25 cellular contexts compared by ENCODE assay signal in genomic region chr13:100989424-100989823, GRCh38.
"Had no signal": no experiment of that assay in that cellular context is flagged by ENCODE, and none has a peak within 500 bp of the region (broad histone marks: within the 10 kb centered on the region; RNA-seq: fewer than 3 reads in every experiment).

No MANE protein-coding gene starts in this region.

- H3K36me3 Mint-ChIP-seq: neural progenitor cell; stimulated activated effector memory CD8-positive, alpha-beta T cell treated with anti-CD3 and anti-CD28 coated beads, Interleukin-12 subunit alpha, Interleukin-12 subunit beta, amount 100 ng/mL, for 72 hours had no signal

- DNase-seq: islet precursor cell; left ventricle myocardium superior; lower lobe of right lung; mammary epithelial cell; mesenchymal stem cell; naive thymus-derived CD8-positive, alpha-beta T cell; nephron progenitor cell; occipital lobe; psoas muscle; right cardiac atrium; sigmoid colon; small intestine; spleen; stimulated activated CD4-positive, alpha-beta T cell treated with anti-CD3 and anti-CD28 coated beads, Interleukin-4, amount 100 ng/mL, for 24 hours; stimulated activated naive CD4-positive, alpha-beta T cell; tibial artery; trophoblast cell; uterus had no signal

- H3K9me3 ChIP-seq: lower lobe of right lung, neutrophil, psoas muscle, suprapubic skin, uterus had no signal

- H3K27ac Mint-ChIP-seq: naive thymus-derived CD8-positive, alpha-beta T cell; nephron progenitor cell; neural progenitor cell; stimulated activated effector memory CD8-positive, alpha-beta T cell treated with anti-CD3 and anti-CD28 coated beads, Interleukin-12 subunit alpha, Interleukin-12 subunit beta, amount 100 ng/mL, for 72 hours; stimulated activated naive CD8-positive, alpha-beta T cell treated with anti-CD3 and anti-CD28 coated beads, Interleukin-15, Interleukin-2, amounts not matched to agents 100 ng/mL and 50 ng/mL, for 24 hours had no signal

- H3K4me1 Mint-ChIP-seq: nephron progenitor cell had no signal

- H3K36me3 ChIP-seq: lower lobe of right lung, neural progenitor cell, neutrophil, sigmoid colon, spleen, suprapubic skin, thoracic aorta, tibial artery, uterus had no signal

- FAIRE-seq: small intestine had no signal

- H3K4me3 Mint-ChIP-seq: naive thymus-derived CD8-positive, alpha-beta T cell; nephron progenitor cell; neural progenitor cell; stimulated activated effector memory CD8-positive, alpha-beta T cell treated with anti-CD3 and anti-CD28 coated beads, Interleukin-12 subunit alpha, Interleukin-12 subunit beta, amount 100 ng/mL, for 72 hours; stimulated activated naive CD8-positive, alpha-beta T cell treated with anti-CD3 and anti-CD28 coated beads, Interleukin-15, Interleukin-2, amounts not matched to agents 100 ng/mL and 50 ng/mL, for 24 hours had no signal

- H3K27ac ChIP-seq: lower lobe of right lung, neural progenitor cell, neutrophil, parathyroid adenoma, psoas muscle, sigmoid colon, spleen, suprapubic skin, thoracic aorta, tibial artery, uterus had no signal

- H3K27me3 ChIP-seq: neural progenitor cell, neutrophil, sigmoid colon, spleen, suprapubic skin, uterus had no signal

- H3K4me3 ChIP-seq: lower lobe of right lung, neural progenitor cell, psoas muscle, sigmoid colon, spleen, suprapubic skin, thoracic aorta, tibial artery, uterus had no signal

- H3K4me1 ChIP-seq: lower lobe of right lung, parathyroid adenoma, psoas muscle, sigmoid colon, spleen, suprapubic skin, tibial artery, uterus had no signal
